In genomic region chr4:38523524-38524448, GRCh38 we compare ENCODE assay signal across 1 cellular context.
A peak's percentile ranks its signal among the peaks of the same experiment; 100 is the strongest.
TF ChIP-seq lines count a peak whose summit lies in the region.

No MANE protein-coding gene starts in this region.

TF ChIP-seq in K562, 482 proteins besides CTCF, POLR2A, EP300 and RAD21 (continued from another document and continues in another):
- TF ChIP-seq ZBTB11 (CRISPR knock-in tag; IDR thresholded peaks at IDR 0.05) (0 out of 6 replicates have a peak, but pooled peaks of 1 of the 3 experiments have one; percentile 45), ZNF766 (CRISPR knock-in tag; conservative IDR thresholded peaks at IDR 0.05) (peak; percentile 63; the same call in 1 of the 2 replicates), ATF1 (CRISPR knock-in tag; IDR thresholded peaks at IDR 0.05) (no peak), ATF1 (tag; IDR thresholded peaks at IDR 0.05) (0 out of 2 replicates have a peak, but pooled peaks have one; percentile 30), TRIM24 (IDR thresholded peaks at IDR 0.05) (peak in 1 of 2 experiments; percentile 24; a peak in 1 of 4 replicates), MCM2 (IDR thresholded peaks at IDR 0.05; ENCODE audit: low read depth) (no peak), MYBL2 (IDR thresholded peaks at IDR 0.05; ENCODE audit: low read depth) (no peak), MYBL2 (CRISPR knock-in tag; IDR thresholded peaks at IDR 0.05; ENCODE audit: borderline replicate concordance) (no peak), HMBOX1 (IDR thresholded peaks at IDR 0.05) (peak; percentile 53; the same call in 1 of the 2 replicates), HNRNPK (IDR thresholded peaks at IDR 0.05; ENCODE audit: low read depth, low read length, poor library complexity, severe bottlenecking) (no peak), CC2D1A (IDR thresholded peaks at IDR 0.05) (no peak), NFATC3 (IDR thresholded peaks at IDR 0.05) (no peak), NRF1 (conservative IDR thresholded peaks at IDR 0.05 in 1 of 2, IDR thresholded peaks at IDR 0.05 in 1 of 2) (0 out of 4 replicates have a peak, but pooled peaks of 1 of the 2 experiments have one; percentile 40), ESRRB (CRISPR knock-in tag; IDR thresholded peaks at IDR 0.05; ENCODE audit: borderline replicate concordance) (no peak), ZBTB7A (IDR thresholded peaks at IDR 0.05; ENCODE audit: borderline replicate concordance, control insufficient read depth, low read depth, low read length) (no peak), HDAC8 (tag; IDR thresholded peaks at IDR 0.05) (peak; percentile 21; the same call in 1 of the 2 replicates), DIDO1 (tag; IDR thresholded peaks at IDR 0.05; ENCODE audit: low read depth) (no peak; the same call in 1 of the 2 replicates), PHF21A (IDR thresholded peaks at IDR 0.05; ENCODE audit: borderline replicate concordance, low read depth) (no peak), TAL1 (IDR thresholded peaks at IDR 0.05) (0 out of 2 replicates have a peak, but pooled peaks have one; percentile 5), RUNX1 (IDR thresholded peaks at IDR 0.05; ENCODE audit: low read depth) (no peak), TBL1XR1 (IDR thresholded peaks at IDR 0.05; ENCODE audit: low read length in 2 of 2) (peak in 1 of 2 experiments; percentile 17; a peak in 1 of 4 replicates), PTBP1 (IDR thresholded peaks at IDR 0.05; ENCODE audit: low read depth, low read length) (no peak), IRF9 (tag; IDR thresholded peaks at IDR 0.05) (no peak), ETS1 (conservative IDR thresholded peaks at IDR 0.05; ENCODE audit: control insufficient read depth, low read depth, low read length) (no peak), ZC3H4 (CRISPR knock-in tag; IDR thresholded peaks at IDR 0.05; ENCODE audit: borderline replicate concordance) (no peak), ID3 (CRISPR knock-in tag; IDR thresholded peaks at IDR 0.05) (no peak), ID3 (tag; IDR thresholded peaks at IDR 0.05) (peak; percentile 92), BRD4 (IDR thresholded peaks at IDR 0.05) (peak; percentile 38; the same call in 1 of the 2 replicates), NR4A1 (CRISPR knock-in tag; IDR thresholded peaks at IDR 0.05) (no peak), NR4A1 (tag; IDR thresholded peaks at IDR 0.05) (peak; percentile 83), HLTF (IDR thresholded peaks at IDR 0.05) (no peak), FIP1L1 (IDR thresholded peaks at IDR 0.05; ENCODE audit: low read depth, low read length, poor library complexity, severe bottlenecking) (no peak), MCM5 (IDR thresholded peaks at IDR 0.05; ENCODE audit: low read depth) (no peak), HSF4 (CRISPR knock-in tag; IDR thresholded peaks at IDR 0.05; ENCODE audit: borderline replicate concordance) (no peak), E2F3 (CRISPR knock-in tag; IDR thresholded peaks at IDR 0.05) (peak; percentile 22; the same call in 1 of the 2 replicates), MYC (IDR thresholded peaks at IDR 0.05; ENCODE audit: low read depth, low read length) (peak; percentile 36), MYC (CRISPR knock-in tag; IDR thresholded peaks at IDR 0.05; ENCODE audit: borderline replicate concordance, low read depth) (no peak), SMARCA4 (IDR thresholded peaks at IDR 0.05) (peak; percentile 41; the same call in 1 of the 2 replicates), ZNF224 (CRISPR knock-in tag; IDR thresholded peaks at IDR 0.05) (no peak), RBM25 (IDR thresholded peaks at IDR 0.05; ENCODE audit: low read depth, low read length, severe bottlenecking) (no peak), RFX7 (CRISPR knock-in tag; IDR thresholded peaks at IDR 0.05) (no peak), ARID1B (IDR thresholded peaks at IDR 0.05) (peak; percentile 38), ZNF707 (CRISPR knock-in tag; conservative IDR thresholded peaks at IDR 0.05) (no peak), ZNF589 (CRISPR knock-in tag; IDR thresholded peaks at IDR 0.05; ENCODE audit: low read depth) (peak; percentile 74), ZNF655 (CRISPR knock-in tag; IDR thresholded peaks at IDR 0.05) (0 out of 2 replicates have a peak, but pooled peaks have one; percentile 3), ZNF398 (CRISPR knock-in tag; IDR thresholded peaks at IDR 0.05) (no peak), ATF3 (IDR thresholded peaks at IDR 0.05) (peak; percentile 67; the same call in 1 of the 2 replicates), ATF3 (CRISPR knock-in tag; conservative IDR thresholded peaks at IDR 0.05) (no peak), PHB (CRISPR knock-in tag; IDR thresholded peaks at IDR 0.05) (no peak), IRF1 (CRISPR knock-in tag; IDR thresholded peaks at IDR 0.05; ENCODE audit: borderline replicate concordance) (no peak), CBX2 (IDR thresholded peaks at IDR 0.05; ENCODE audit: insufficient read depth, low read length, poor library complexity, severe bottlenecking) (no peak), THRA (IDR thresholded peaks at IDR 0.05) (no peak), PURB (CRISPR knock-in tag; IDR thresholded peaks at IDR 0.05; ENCODE audit: low read depth) (no peak), HDGF (IDR thresholded peaks at IDR 0.05) (no peak), ZNF41 (CRISPR knock-in tag; conservative IDR thresholded peaks at IDR 0.05) (no peak), ZNF586 (CRISPR knock-in tag; conservative IDR thresholded peaks at IDR 0.05) (no peak), TCF15 (CRISPR knock-in tag; IDR thresholded peaks at IDR 0.05) (no peak)
